Comparison of ENCODE assay signal across 8 cellular contexts in genomic region chr1:232880354-232880753, GRCh38.
DNase-seq lines count a peak whose midpoint lies in the region; ATAC-seq and TF ChIP-seq lines count a peak whose summit lies in the region.

No MANE protein-coding gene starts in this region.

- DNase-seq in NCI-H146 (lab: John Stamatoyannopoulos, UW) (peak; percentile 20), NCI-H146 treated with DMSO at 0.1 percent for 48 hours (lab: John Stamatoyannopoulos, UW; ENCODE audit: unreplicated experiment) (no peak), NAMALWA (ENCODE audit: low spot score) (peak; percentile 15), chondrocyte (ENCODE audit: low spot score) (no peak), nephron progenitor cell (peak; percentile 12), middle frontal gyrus (ENCODE audit: extremely low spot score, low spot score) (no peak)

- H3K4me3 Mint-ChIP-seq in chondrocyte (ENCODE audit: unreplicated experiment) (no peak overlapping the region), nephron progenitor cell (no peak overlapping the region)

- H3K27ac Mint-ChIP-seq in chondrocyte (ENCODE audit: unreplicated experiment) = no peak overlapping the region
- H3K27ac Mint-ChIP-seq in nephron progenitor cell = no peak overlapping the region

- TF ChIP-seq CTCF in chondrocyte (IDR thresholded peaks at IDR 0.05) (peak; percentile 79), nephron progenitor cell (IDR thresholded peaks at IDR 0.05) (peak; percentile 40)

- H3K9me3 Mint-ChIP-seq in chondrocyte (ENCODE audit: low read depth) = no peaks in the 10 kb centered on the region
- no peaks in the 10 kb centered on the region for H3K9me3 Mint-ChIP-seq in nephron progenitor cell

- H3K36me3 Mint-ChIP-seq in chondrocyte (ENCODE audit: low read depth) = no peaks in the 10 kb centered on the region
- no peaks in the 10 kb centered on the region for H3K36me3 Mint-ChIP-seq in nephron progenitor cell (ENCODE audit: low read depth)

- H3K27me3 Mint-ChIP-seq in chondrocyte (ENCODE audit: low read depth) (peaks cover 5% of the 10 kb centered on the region), nephron progenitor cell (ENCODE audit: low read depth, poor library complexity) (peaks cover 13% of the 10 kb centered on the region)

- no peak for ATAC-seq in GM19463 (IDR thresholded peaks at IDR 0.05; ENCODE audit: unreplicated experiment)
- ATAC-seq in HG03439 (IDR thresholded peaks at IDR 0.05; ENCODE audit: unreplicated experiment) = no peak

- H3K4me1 Mint-ChIP-seq in chondrocyte (ENCODE audit: low read depth) (peaks cover 2% of the 10 kb centered on the region), nephron progenitor cell (peaks cover 38% of the 10 kb centered on the region)

Comparison
In these comparisons a context has a peak if more than half of its experiments do, and no peak if none do; other contexts are left out.
1. DNase-seq: peak in NCI-H146 (single experiment), NAMALWA (single experiment) and nephron progenitor cell (single experiment); none in NCI-H146 treated with DMSO at 0.1 percent for 48 hours (single experiment), chondrocyte (single experiment) and middle frontal gyrus (single experiment).